Comparison of ENCODE assay signal across 11 cellular contexts in genomic region chr14:64973026-64973442, GRCh38. TPM values are rescaled to one million over a fixed set of nuclear protein-coding genes. Genes with fewer than 3 reads are reported as not detected.
A peak's percentile ranks its signal among the peaks of the same experiment; 100 is the strongest.
DNase-seq lines count a peak whose midpoint lies in the region; ATAC-seq and FAIRE-seq lines count a peak whose summit lies in the region.
"Had no signal": no experiment of that assay in that cellular context is flagged by ENCODE, and none has a peak within 500 bp of the region (broad histone marks: within the 10 kb centered on the region; RNA-seq: fewer than 3 reads in every experiment).

No MANE protein-coding gene starts in this region.

- H3K36me3 Mint-ChIP-seq in activated naive CD8-positive, alpha-beta T cell = peaks cover 2% of the 10 kb centered on the region

- H3K79me1 ChIP-seq in mesendoderm (ENCODE audit: low read length) = peaks cover 11% of the 10 kb centered on the region

- no peak for ATAC-seq in HG03439 (IDR thresholded peaks at IDR 0.05; ENCODE audit: unreplicated experiment)

- DNase-seq in G401 (ENCODE audit: low spot score) (peak; percentile 68), mesendoderm (no peak), HTR-8/SVneo (ENCODE audit: insufficient read length, low spot score) (no peak), ureter (ENCODE audit: low spot score) (no peak)
- no peak for DNase-seq in effector CD4-positive, alpha-beta T cell
- DNase-seq: DMS79, SHP77 had no signal

- no peak overlapping the region for H3K27ac ChIP-seq in ACC112 (ENCODE audit: low read depth, low read length)
- no peak overlapping the region for H3K27ac ChIP-seq in mesendoderm (ENCODE audit: low read depth, low read length)

- H3K4ac ChIP-seq in mesendoderm (ENCODE audit: low read depth, low read length) = no peak overlapping the region

- H2BK15ac ChIP-seq in mesendoderm (replicated peaks; ENCODE audit: low read depth) = no peak overlapping the region

- H3K36me3 ChIP-seq in ACC112 (ENCODE audit: insufficient read depth, low read length) (no peaks in the 10 kb centered on the region), mesendoderm (ENCODE audit: control insufficient read depth, insufficient read depth, low read length) (no peaks in the 10 kb centered on the region)
- H3K36me3 ChIP-seq: right atrium auricular region had no signal

- H3K4me3 ChIP-seq in ACC112 (ENCODE audit: low read depth, low read length) = peak overlapping the region; percentile 83
- H3K4me3 ChIP-seq in mesendoderm (ENCODE audit: low read length) = no peak overlapping the region

- H3K27me3 ChIP-seq in ACC112 (ENCODE audit: insufficient read depth, low read length) (peaks cover 5% of the 10 kb centered on the region; the same call in 1 of the 2 replicates), mesendoderm (ENCODE audit: insufficient read depth, low read length, poor library complexity) (no peaks in the 10 kb centered on the region)
- H3K27me3 ChIP-seq: right atrium auricular region had no signal

- no peak overlapping the region for H3K4me2 ChIP-seq in mesendoderm (ENCODE audit: low read length)

- H3K79me2 ChIP-seq in ACC112 (ENCODE audit: control insufficient read depth, insufficient read depth, low read length, unreplicated experiment) (no peaks in the 10 kb centered on the region), mesendoderm (ENCODE audit: control insufficient read depth, insufficient read depth, low read length) (peaks cover 28% of the 10 kb centered on the region)

- no peak overlapping the region for H4K5ac ChIP-seq in mesendoderm (ENCODE audit: low read length)

- H3K27me3 Mint-ChIP-seq in activated naive CD8-positive, alpha-beta T cell = no peaks in the 10 kb centered on the region

- H3K9ac ChIP-seq in mesendoderm (ENCODE audit: low read length) = peak overlapping the region; percentile 82

- H3K23ac ChIP-seq in mesendoderm (ENCODE audit: low read length) = no peak overlapping the region

- H3K4me1 ChIP-seq in ACC112 (ENCODE audit: control insufficient read depth, insufficient read depth, low read length, unreplicated experiment) (no peaks in the 10 kb centered on the region), mesendoderm (ENCODE audit: control insufficient read depth, low read depth, low read length) (peaks cover 22% of the 10 kb centered on the region)

- FAIRE-seq in HTR-8/SVneo (lab: Jason Lieb, UNC) = no peak

- peak overlapping the region; percentile 93 for H3K18ac ChIP-seq in mesendoderm (ENCODE audit: low read length)

- peaks cover 8% of the 10 kb centered on the region for H3K4me1 Mint-ChIP-seq in activated naive CD8-positive, alpha-beta T cell (ENCODE audit: low read depth)

- no CpG with 5 or more reads among the region's 8 CpGs for WGBS in mesendoderm (ENCODE audit: extremely low coverage, insufficient coverage, low lambda C conversion rate)

- H3K27ac Mint-ChIP-seq in activated naive CD8-positive, alpha-beta T cell = no peak overlapping the region

- in situ Hi-C loops in G401 (cut with HindIII; ENCODE audit: low sequenced_read_pairs) = no loop called here

- H2AK5ac ChIP-seq in mesendoderm (ENCODE audit: low read length) = no peak overlapping the region

- no peak overlapping the region for H2BK5ac ChIP-seq in mesendoderm (ENCODE audit: low read length)

- no peaks in the 10 kb centered on the region for H3K9me3 Mint-ChIP-seq in activated naive CD8-positive, alpha-beta T cell (ENCODE audit: low read depth)

- no peak overlapping the region for H4K8ac ChIP-seq in mesendoderm (ENCODE audit: low read depth, low read length)

- H3K56ac ChIP-seq in mesendoderm (ENCODE audit: low read length) = peak overlapping the region; percentile 88

- no peak overlapping the region for H2BK120ac ChIP-seq in mesendoderm (ENCODE audit: low read depth, low read length)

- no peak overlapping the region for H2AFZ ChIP-seq in ACC112 (ENCODE audit: low read length, unreplicated experiment)

- H3K4me3 Mint-ChIP-seq in activated naive CD8-positive, alpha-beta T cell = peak overlapping the region; percentile 86

RNA-seq across cellular contexts. Expression of gene RAB15, which starts 0.9 kb away (rescaled TPM):
- total RNA-seq in G401 (2014; rRNA removed; shearing (Covaris generic)) = 15.8 and 26.2 TPM in 2 replicates
- polyA plus RNA-seq in mesendoderm (2013, experiment 1 of 2) = 42.6 TPM
- 42.7 TPM for polyA plus RNA-seq in mesendoderm (2013, experiment 2 of 2)
- total RNA-seq in ureter = 71.4 TPM

RNA-seq across cellular contexts. Expression of gene FNTB, which starts 13.7 kb away (rescaled TPM):
- 8.0 and 8.7 TPM in 2 replicates for total RNA-seq in G401 (2014; rRNA removed; shearing (Covaris generic))
- 12.8 TPM for polyA plus RNA-seq in mesendoderm (2013, experiment 1 of 2)
- 12.3 TPM for polyA plus RNA-seq in mesendoderm (2013, experiment 2 of 2)
- 28.3 TPM for total RNA-seq in ureter

RNA-seq across cellular contexts. Expression of gene GPX2, which starts 30.5 kb away (rescaled TPM):
- total RNA-seq in G401 (2014; rRNA removed; shearing (Covaris generic)) = not detected in 2 replicates
- 1.2 TPM for polyA plus RNA-seq in mesendoderm (2013, experiment 1 of 2)
- polyA plus RNA-seq in mesendoderm (2013, experiment 2 of 2) = 1.1 TPM
- total RNA-seq in ureter = 342 TPM
- total RNA-seq: right atrium auricular region had no signal

RNA-seq across cellular contexts. Expression of gene CHURC1, which starts 58.8 kb away (rescaled TPM):
- 51.0 and 64.1 TPM in 2 replicates for total RNA-seq in G401 (2014; rRNA removed; shearing (Covaris generic))
- 72.3 TPM for polyA plus RNA-seq in mesendoderm (2013, experiment 1 of 2)
- polyA plus RNA-seq in mesendoderm (2013, experiment 2 of 2) = 79.8 TPM
- total RNA-seq in ureter = 57.3 TPM

Comparison
In these comparisons a context has a peak if more than half of its experiments do, and no peak if none do; other contexts are left out.
1. RNA of gene GPX2, which starts 30.5 kb away (total RNA-seq): 342 TPM in ureter (single experiment); not detected in G401; every median in the first group is over 100 times any median in the second.